Comparison of ENCODE assay signal across 19 cellular contexts in the genomic region with DNA sequence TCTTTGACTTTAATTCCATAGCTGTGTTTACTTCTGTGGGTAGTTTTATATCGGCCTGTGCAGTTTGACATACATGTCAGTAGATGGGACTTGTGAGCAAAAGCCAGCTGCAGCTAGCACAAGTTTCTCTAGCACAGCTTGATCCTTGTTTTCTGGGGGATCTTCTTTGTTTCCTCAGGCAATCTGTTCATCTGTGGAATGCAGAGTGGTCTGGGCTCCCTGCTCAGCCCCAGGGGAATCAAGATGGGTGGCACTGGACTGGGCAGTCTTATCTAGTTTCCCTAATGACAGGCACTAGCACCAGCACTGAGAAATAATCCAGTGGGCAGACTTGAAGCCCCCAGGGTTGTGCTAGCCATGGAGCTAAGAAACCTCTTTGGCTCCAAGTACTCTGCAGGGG. TPM values are rescaled to one million over a fixed set of nuclear protein-coding genes. Genes with fewer than 3 reads are reported as not detected.
A peak's percentile ranks its signal among the peaks of the same experiment; 100 is the strongest.
DNase-seq lines count a peak whose midpoint lies in the region; ATAC-seq and TF ChIP-seq lines count a peak whose summit lies in the region.
"Had no signal": no experiment of that assay in that cellular context is flagged by ENCODE, and none has a peak within 500 bp of the region (broad histone marks: within the 10 kb centered on the region; RNA-seq: fewer than 3 reads in every experiment).

No MANE protein-coding gene starts in this region.

- H3K9me3 Mint-ChIP-seq in activated T-cell treated with anti-CD3 and anti-CD28 coated beads, Interleukin-2, amount 50 U/mL, for 24 hours, result peaks cover 10% of the 10 kb centered on the region
- peaks cover 28% of the 10 kb centered on the region for H3K9me3 Mint-ChIP-seq in MCF 10A (ENCODE audit: unreplicated experiment)

- POLR2A ChIA-PET in MCF 10A (lab: Yijun Ruan, JAX), result no interaction called here

- H3K4me3 Mint-ChIP-seq in activated T-cell treated with anti-CD3 and anti-CD28 coated beads, Interleukin-2, amount 50 U/mL, for 24 hours, result no peak overlapping the region
- no peak overlapping the region for H3K4me3 Mint-ChIP-seq in MCF 10A (ENCODE audit: unreplicated experiment)
- H3K4me3 Mint-ChIP-seq: CD4-positive, alpha-beta memory T cell; HFFc6 had no signal

- no peaks in the 10 kb centered on the region for H3K4me1 Mint-ChIP-seq in activated T-cell treated with anti-CD3 and anti-CD28 coated beads, Interleukin-2, amount 50 U/mL, for 24 hours (ENCODE audit: low read depth)
- H3K4me1 Mint-ChIP-seq in MCF 10A (ENCODE audit: insufficient read depth, unreplicated experiment), result no peaks in the 10 kb centered on the region
- H3K4me1 Mint-ChIP-seq: CD4-positive, alpha-beta memory T cell had no signal

- H3K36me3 ChIP-seq in neuronal stem cell (replicated peaks in 1 of 2; ENCODE audit: control insufficient read depth in 2 of 2, insufficient read depth in 2 of 2, low read length in 2 of 2), result no peaks in the 10 kb centered on the region
- H3K36me3 ChIP-seq: BE2C had no signal

- H3K18ac ChIP-seq in neuronal stem cell (ENCODE audit: low read length), result no peak overlapping the region

- no peak for ATAC-seq in HG03442 (IDR thresholded peaks at IDR 0.05; ENCODE audit: unreplicated experiment)
- ATAC-seq: A549 had no signal

- no peak overlapping the region for H2BK15ac ChIP-seq in neuronal stem cell (ENCODE audit: low read length)

- H3K27me3 Mint-ChIP-seq in activated T-cell treated with anti-CD3 and anti-CD28 coated beads, Interleukin-2, amount 50 U/mL, for 24 hours, result no peaks in the 10 kb centered on the region
- H3K27me3 Mint-ChIP-seq in MCF 10A (ENCODE audit: insufficient read depth, unreplicated experiment), result no peaks in the 10 kb centered on the region
- H3K27me3 Mint-ChIP-seq: CD4-positive, alpha-beta memory T cell had no signal

- no peak overlapping the region for H3K23ac ChIP-seq in neuronal stem cell (ENCODE audit: low read depth, low read length, poor library complexity)

- no peak for TF ChIP-seq CTCF in MCF 10A (IDR thresholded peaks at IDR 0.05; ENCODE audit: unreplicated experiment)

- no peak overlapping the region for H2BK12ac ChIP-seq in neuronal stem cell (ENCODE audit: low read length)

- H3K4me1 ChIP-seq in neuronal stem cell (ENCODE audit: control insufficient read depth in 2 of 2, insufficient read depth in 1 of 2, low read depth in 1 of 2, low read length in 2 of 2), result no peaks in the 10 kb centered on the region
- H3K4me1 ChIP-seq: A549, BE2C had no signal

- intact Hi-C loops in MCF 10A (cut with micrococcal nuclease), result no loop called here

- H4K8ac ChIP-seq in neuronal stem cell (ENCODE audit: low read depth, low read length), result no peak overlapping the region

- no peak overlapping the region for H4K91ac ChIP-seq in neuronal stem cell (ENCODE audit: low read depth, low read length, poor library complexity)

- no peak overlapping the region for H3K4ac ChIP-seq in neuronal stem cell (ENCODE audit: low read length)

- no peaks in the 10 kb centered on the region for H3K36me3 Mint-ChIP-seq in activated T-cell treated with anti-CD3 and anti-CD28 coated beads, Interleukin-2, amount 50 U/mL, for 24 hours (ENCODE audit: low read depth)
- no peaks in the 10 kb centered on the region for H3K36me3 Mint-ChIP-seq in MCF 10A (ENCODE audit: insufficient read depth, unreplicated experiment)
- H3K36me3 Mint-ChIP-seq: CD4-positive, alpha-beta memory T cell had no signal

- peak; percentile 61 for DNase-seq in ecto neural progenitor cell (ENCODE audit: low spot score)
- peak; percentile 3 for DNase-seq in iPS DF 19.7 (ENCODE audit: low read depth, low spot score)
- peak; percentile 20 for DNase-seq in neuronal stem cell (ENCODE audit: low spot score)
- DNase-seq in activated T-cell treated with anti-CD3 and anti-CD28 coated beads, Interleukin-2, amount 50 U/mL, for 24 hours, result no peak
- DNase-seq in MCF 10A (ENCODE audit: unreplicated experiment), result no peak
- DNase-seq in DMS79 treated with DMSO at 0.1 percent for 48 hours (lab: John Stamatoyannopoulos, UW), result no peak
- DNase-seq: BE2C; CD4-positive, alpha-beta memory T cell; DMS79; EL; GDM1; GOT3; HCEC 1CT; HFFc6 had no signal

- no peak overlapping the region for H3K9ac ChIP-seq in neuronal stem cell (ENCODE audit: low read depth, low read length, poor library complexity)

- H2AFZ ChIP-seq in neuronal stem cell (ENCODE audit: low read length), result no peak overlapping the region

- no TSS peak for BruUV-seq in MCF 10A (replicated peaks; lab: Mats Ljungman, UMichigan)

- H3K4me2 ChIP-seq in neuronal stem cell (ENCODE audit: insufficient read depth, low read length, poor library complexity, severe bottlenecking), result no peak overlapping the region
- H3K4me2 ChIP-seq: A549 had no signal

- no peak overlapping the region for H3K27ac Mint-ChIP-seq in activated T-cell treated with anti-CD3 and anti-CD28 coated beads, Interleukin-2, amount 50 U/mL, for 24 hours
- H3K27ac Mint-ChIP-seq in MCF 10A (ENCODE audit: low read depth, unreplicated experiment), result no peak overlapping the region
- H3K27ac Mint-ChIP-seq: CD4-positive, alpha-beta memory T cell; HFFc6 had no signal

- no peak overlapping the region for H2BK120ac ChIP-seq in neuronal stem cell (ENCODE audit: low read depth, low read length)

- no peak overlapping the region for H3K14ac ChIP-seq in neuronal stem cell (ENCODE audit: low read length)

- CTCF ChIA-PET in MCF 10A (lab: Yijun Ruan, JAX), result interaction anchor here (0.6 to 0.9 kb wide), 2 partner anchors 17 to 101 kb away, joined by 3 to 4 read pairs; no protein-coding TSS in a partner anchor

- no peaks in the 10 kb centered on the region for H3K9me3 ChIP-seq in neuronal stem cell (replicated peaks in 1 of 2; ENCODE audit: control insufficient read depth in 2 of 2, insufficient read depth in 1 of 2, low read depth in 1 of 2, low read length in 2 of 2)
- H3K9me3 ChIP-seq: A549, BE2C had no signal

- H3K27ac ChIP-seq in neuronal stem cell (replicated peaks; ENCODE audit: low read length), result no peak overlapping the region
- H3K27ac ChIP-seq: A549, C4-2B, HL-60 had no signal

- H3K27me3 ChIP-seq in neuronal stem cell (ENCODE audit: control insufficient read depth in 3 of 3, insufficient read depth in 3 of 3, low read depth in 1 of 3, low read length in 3 of 3), result no peaks in the 10 kb centered on the region
- H3K27me3 ChIP-seq: BE2C had no signal

- no peak overlapping the region for H2AK5ac ChIP-seq in neuronal stem cell (ENCODE audit: low read depth, low read length)

- WGBS in neuronal stem cell (ENCODE audit: extremely low coverage in 2 of 2, insufficient read length in 2 of 2, insufficient replicate concordance in 1 of 2), 2 donors, result no CpG with 5 or more reads among the region's 1 CpG

- H3K4me3 ChIP-seq in neuronal stem cell (ENCODE audit: low read length in 2 of 2), result no peak overlapping the region
- H3K4me3 ChIP-seq: A549 had no signal

- H2BK5ac ChIP-seq in neuronal stem cell (ENCODE audit: low read length), result no peak overlapping the region

- H3K79me1 ChIP-seq in neuronal stem cell (ENCODE audit: low read depth, low read length), result no peaks in the 10 kb centered on the region

RNA-seq across cellular contexts. Expression of a gene that starts 40.8 kb away (rescaled TPM):
- not detected for polyA plus RNA-seq in neuronal stem cell (2013, experiment 1 of 2)
- polyA plus RNA-seq in neuronal stem cell (2013, experiment 2 of 2), result not detected
- not detected in 2 replicates for total RNA-seq in MCF 10A (2022)
- total RNA-seq: HFFc6 had no signal
- polyA plus RNA-seq: A549; AG04450; CD4-positive, alpha-beta memory T cell had no signal

Comparison
In these comparisons a context has a peak if more than half of its experiments do, and no peak if none do; other contexts are left out.
1. DNase-seq: peak in ecto neural progenitor cell (single experiment), iPS DF 19.7 (single experiment) and neuronal stem cell (single experiment); none in activated T-cell treated with anti-CD3 and anti-CD28 coated beads, Interleukin-2, amount 50 U/mL, for 24 hours (single experiment), MCF 10A (single experiment) and DMS79 treated with DMSO at 0.1 percent for 48 hours (single experiment).